Comparison of ENCODE assay signal across 9 cellular contexts in the genomic region with DNA sequence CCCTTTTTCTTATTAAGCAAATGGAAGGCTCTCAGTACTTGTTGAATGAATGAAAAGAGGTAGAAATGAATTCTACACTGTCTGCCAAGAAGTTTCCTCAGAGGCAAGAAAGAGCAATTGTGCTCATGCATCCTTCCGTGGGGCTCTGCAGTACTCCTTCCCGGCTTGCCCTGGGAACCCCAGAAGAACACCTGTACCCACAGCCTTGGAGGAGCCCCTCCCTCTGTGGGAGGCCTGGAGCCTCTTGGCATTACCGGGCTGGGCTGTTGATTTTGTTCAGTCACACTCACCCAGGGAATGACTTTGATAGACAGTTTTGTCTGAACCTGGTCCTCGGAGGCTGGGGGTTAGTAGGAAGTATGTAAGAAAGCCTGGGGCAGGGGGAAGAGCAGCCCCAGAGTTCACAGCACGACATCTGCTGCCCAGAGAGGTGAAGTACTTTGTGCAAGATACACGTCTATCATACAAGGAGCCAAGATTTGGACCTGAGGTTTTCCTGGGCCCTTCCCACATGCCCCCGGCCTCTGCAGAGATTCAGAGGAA.
DNase-seq lines count a peak whose midpoint lies in the region; ATAC-seq and TF ChIP-seq lines count a peak whose summit lies in the region.
"Had no signal": no experiment of that assay in that cellular context is flagged by ENCODE, and none has a peak within 500 bp of the region (broad histone marks: within the 10 kb centered on the region; RNA-seq: fewer than 3 reads in every experiment).

No MANE protein-coding gene starts in this region.

- in situ Hi-C loops in gastrocnemius medialis (cut with MboI; ENCODE audit: low sequenced_read_pairs in 4 of 4) = no loop called here

- no peaks in the 10 kb centered on the region for H3K9me3 ChIP-seq in gastrocnemius medialis

- H3K27ac Mint-ChIP-seq in HFFc6 = peak overlapping the region; percentile 99
- H3K27ac Mint-ChIP-seq in activated CD4-positive, alpha-beta memory T cell treated with anti-CD3 and anti-CD28 coated beads, Interleukin-2, amount 10 ng/mL, durations not matched to agents 7 days and 5 days = peak overlapping the region; percentile 56

- H3K27me3 Mint-ChIP-seq in HFFc6 (ENCODE audit: insufficient read depth) = peaks cover 3% of the 10 kb centered on the region; the same call in 1 of the 2 replicates
- H3K27me3 Mint-ChIP-seq in activated CD4-positive, alpha-beta memory T cell treated with anti-CD3 and anti-CD28 coated beads, Interleukin-2, amount 10 ng/mL, durations not matched to agents 7 days and 5 days = no peaks in the 10 kb centered on the region

- intact Hi-C loops in gastrocnemius medialis (cut with DNase I; ENCODE audit: low total_unique reads) (no loop called here), posterior cingulate gyrus (cut with DNase I) (no loop called here)

- H3K36me3 ChIP-seq in gastrocnemius medialis = no peaks in the 10 kb centered on the region

- DNase-seq in HFFc6 (no peak), globus pallidus (ENCODE audit: low spot score) (peak; percentile 4), gastrocnemius medialis (no peak), posterior cingulate gyrus (no peak)
- no peak for DNase-seq in activated CD4-positive, alpha-beta memory T cell treated with anti-CD3 and anti-CD28 coated beads, Interleukin-2, amount 10 ng/mL, durations not matched to agents 7 days and 5 days
- DNase-seq in activated CD8-positive, alpha-beta memory T cell treated with anti-CD3 and anti-CD28 coated beads for 24 hours = no peak
- DNase-seq: NCI-H1436 had no signal

- CTCF ChIA-PET in activated CD4-positive, alpha-beta memory T cell treated with anti-CD3 and anti-CD28 coated beads, Interleukin-2, amount 10 ng/mL, durations not matched to agents 7 days and 5 days (lab: Charles Lee) = interaction anchor here (0.7 to 1.9 kb wide), 2 partner anchors 12 to 100 kb away, joined by 3 to 5 read pairs; no protein-coding TSS in a partner anchor

- H3K4me3 Mint-ChIP-seq in HFFc6 = peak overlapping the region; percentile 84
- H3K4me3 Mint-ChIP-seq in activated CD4-positive, alpha-beta memory T cell treated with anti-CD3 and anti-CD28 coated beads, Interleukin-2, amount 10 ng/mL, durations not matched to agents 7 days and 5 days = peak overlapping the region; percentile 65

- TF ChIP-seq CTCF in HFFc6 (IDR thresholded peaks at IDR 0.05) = no peak
- TF ChIP-seq CTCF in gastrocnemius medialis (IDR thresholded peaks at IDR 0.05 in 4 of 5, conservative IDR thresholded peaks at IDR 0.05 in 1 of 5) = no peak

- H3K36me3 Mint-ChIP-seq in HFFc6 (ENCODE audit: low read depth) = peaks cover 19% of the 10 kb centered on the region
- no peaks in the 10 kb centered on the region for H3K36me3 Mint-ChIP-seq in activated CD4-positive, alpha-beta memory T cell treated with anti-CD3 and anti-CD28 coated beads, Interleukin-2, amount 10 ng/mL, durations not matched to agents 7 days and 5 days (ENCODE audit: low read depth)

- peak overlapping the region; percentile 33 to 55 (median 54) for H3K27ac ChIP-seq in gastrocnemius medialis

- H3K4me3 ChIP-seq in gastrocnemius medialis = peak overlapping the region; percentile 7 to 32 (median 18)

- TF ChIP-seq POLR2A in gastrocnemius medialis (IDR thresholded peaks at IDR 0.05) = no peak

- POLR2A ChIA-PET in activated CD4-positive, alpha-beta memory T cell treated with anti-CD3 and anti-CD28 coated beads, Interleukin-2, amount 10 ng/mL, durations not matched to agents 7 days and 5 days (lab: Charles Lee) = interaction anchor here (1.8 kb wide), 1 partner anchor 13 kb away, joined by 6 read pairs; no protein-coding TSS in a partner anchor

- H3K4me1 Mint-ChIP-seq in HFFc6 (ENCODE audit: low read depth) = peaks cover 84% of the 10 kb centered on the region
- H3K4me1 Mint-ChIP-seq in activated CD4-positive, alpha-beta memory T cell treated with anti-CD3 and anti-CD28 coated beads, Interleukin-2, amount 10 ng/mL, durations not matched to agents 7 days and 5 days = peaks cover 18% of the 10 kb centered on the region

- no peaks in the 10 kb centered on the region for H3K4me1 ChIP-seq in gastrocnemius medialis

- H3K27me3 ChIP-seq in gastrocnemius medialis = no peaks in the 10 kb centered on the region

- H3K9me3 Mint-ChIP-seq in HFFc6 = peaks cover 9% of the 10 kb centered on the region
- H3K9me3 Mint-ChIP-seq in activated CD4-positive, alpha-beta memory T cell treated with anti-CD3 and anti-CD28 coated beads, Interleukin-2, amount 10 ng/mL, durations not matched to agents 7 days and 5 days = no peaks in the 10 kb centered on the region

- ATAC-seq in gastrocnemius medialis = peak in 1 of 2 donors; percentile 5
- ATAC-seq in GM19395 (IDR thresholded peaks at IDR 0.05; ENCODE audit: unreplicated experiment) = no peak
- no peak for ATAC-seq in HG03196 (IDR thresholded peaks at IDR 0.05; ENCODE audit: unreplicated experiment)
